1 cellular context compared by ENCODE assay signal in genomic region chr18:6374340-6374739, GRCh38.
TF ChIP-seq lines count a peak whose summit lies in the region.

No MANE protein-coding gene starts in this region.

TF ChIP-seq in HepG2, 621 proteins besides CTCF, POLR2A, EP300 and RAD21 (continued from another document and continues in another):
- no peak for TF ChIP-seq KIAA2018 (CRISPR knock-in tag; IDR thresholded peaks at IDR 0.05; ENCODE audit: borderline replicate concordance)
- no peak for TF ChIP-seq GABPA (IDR thresholded peaks at IDR 0.05; ENCODE audit: low read depth, low read length)
- peak; percentile 65 for TF ChIP-seq GABPA (CRISPR knock-in tag; IDR thresholded peaks at IDR 0.05; ENCODE audit: low read depth)
- TF ChIP-seq, protein P1, sequence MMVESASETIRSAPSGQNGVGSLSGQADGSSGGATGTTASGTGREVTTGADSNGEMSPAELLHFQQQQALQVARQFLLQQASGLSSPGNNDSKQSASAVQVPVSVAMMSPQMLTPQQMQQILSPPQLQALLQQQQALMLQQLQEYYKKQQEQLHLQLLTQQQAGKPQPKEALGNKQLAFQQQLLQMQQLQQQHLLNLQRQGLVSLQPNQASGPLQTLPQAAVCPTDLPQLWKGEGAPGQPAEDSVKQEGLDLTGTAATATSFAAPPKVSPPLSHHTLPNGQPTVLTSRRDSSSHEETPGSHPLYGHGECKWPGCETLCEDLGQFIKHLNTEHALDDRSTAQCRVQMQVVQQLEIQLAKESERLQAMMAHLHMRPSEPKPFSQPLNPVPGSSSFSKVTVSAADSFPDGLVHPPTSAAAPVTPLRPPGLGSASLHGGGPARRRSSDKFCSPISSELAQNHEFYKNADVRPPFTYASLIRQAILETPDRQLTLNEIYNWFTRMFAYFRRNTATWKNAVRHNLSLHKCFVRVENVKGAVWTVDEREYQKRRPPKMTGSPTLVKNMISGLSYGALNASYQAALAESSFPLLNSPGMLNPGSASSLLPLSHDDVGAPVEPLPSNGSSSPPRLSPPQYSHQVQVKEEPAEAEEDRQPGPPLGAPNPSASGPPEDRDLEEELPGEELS (CRISPR knock-in tag; IDR thresholded peaks at IDR 0.05) = peak; percentile 82
- no peak for TF ChIP-seq ZBTB40 (IDR thresholded peaks at IDR 0.05)
- peak; percentile 40; the same call in 1 of the 2 replicates for TF ChIP-seq ZBTB40 (CRISPR knock-in tag; IDR thresholded peaks at IDR 0.05)
- TF ChIP-seq ZNF747 (CRISPR knock-in tag; IDR thresholded peaks at IDR 0.05; ENCODE audit: borderline replicate concordance) = 0 out of 2 replicates have a peak, but pooled peaks have one; percentile 48
- no peak for TF ChIP-seq ZNF207 (IDR thresholded peaks at IDR 0.05; ENCODE audit: borderline replicate concordance)
- no peak for TF ChIP-seq TEF (CRISPR knock-in tag; IDR thresholded peaks at IDR 0.05)
- 0 out of 2 replicates have a peak, but pooled peaks have one; percentile 16 for TF ChIP-seq KDM6A (CRISPR knock-in tag; IDR thresholded peaks at IDR 0.05; ENCODE audit: low read depth)
- TF ChIP-seq, protein P2, sequence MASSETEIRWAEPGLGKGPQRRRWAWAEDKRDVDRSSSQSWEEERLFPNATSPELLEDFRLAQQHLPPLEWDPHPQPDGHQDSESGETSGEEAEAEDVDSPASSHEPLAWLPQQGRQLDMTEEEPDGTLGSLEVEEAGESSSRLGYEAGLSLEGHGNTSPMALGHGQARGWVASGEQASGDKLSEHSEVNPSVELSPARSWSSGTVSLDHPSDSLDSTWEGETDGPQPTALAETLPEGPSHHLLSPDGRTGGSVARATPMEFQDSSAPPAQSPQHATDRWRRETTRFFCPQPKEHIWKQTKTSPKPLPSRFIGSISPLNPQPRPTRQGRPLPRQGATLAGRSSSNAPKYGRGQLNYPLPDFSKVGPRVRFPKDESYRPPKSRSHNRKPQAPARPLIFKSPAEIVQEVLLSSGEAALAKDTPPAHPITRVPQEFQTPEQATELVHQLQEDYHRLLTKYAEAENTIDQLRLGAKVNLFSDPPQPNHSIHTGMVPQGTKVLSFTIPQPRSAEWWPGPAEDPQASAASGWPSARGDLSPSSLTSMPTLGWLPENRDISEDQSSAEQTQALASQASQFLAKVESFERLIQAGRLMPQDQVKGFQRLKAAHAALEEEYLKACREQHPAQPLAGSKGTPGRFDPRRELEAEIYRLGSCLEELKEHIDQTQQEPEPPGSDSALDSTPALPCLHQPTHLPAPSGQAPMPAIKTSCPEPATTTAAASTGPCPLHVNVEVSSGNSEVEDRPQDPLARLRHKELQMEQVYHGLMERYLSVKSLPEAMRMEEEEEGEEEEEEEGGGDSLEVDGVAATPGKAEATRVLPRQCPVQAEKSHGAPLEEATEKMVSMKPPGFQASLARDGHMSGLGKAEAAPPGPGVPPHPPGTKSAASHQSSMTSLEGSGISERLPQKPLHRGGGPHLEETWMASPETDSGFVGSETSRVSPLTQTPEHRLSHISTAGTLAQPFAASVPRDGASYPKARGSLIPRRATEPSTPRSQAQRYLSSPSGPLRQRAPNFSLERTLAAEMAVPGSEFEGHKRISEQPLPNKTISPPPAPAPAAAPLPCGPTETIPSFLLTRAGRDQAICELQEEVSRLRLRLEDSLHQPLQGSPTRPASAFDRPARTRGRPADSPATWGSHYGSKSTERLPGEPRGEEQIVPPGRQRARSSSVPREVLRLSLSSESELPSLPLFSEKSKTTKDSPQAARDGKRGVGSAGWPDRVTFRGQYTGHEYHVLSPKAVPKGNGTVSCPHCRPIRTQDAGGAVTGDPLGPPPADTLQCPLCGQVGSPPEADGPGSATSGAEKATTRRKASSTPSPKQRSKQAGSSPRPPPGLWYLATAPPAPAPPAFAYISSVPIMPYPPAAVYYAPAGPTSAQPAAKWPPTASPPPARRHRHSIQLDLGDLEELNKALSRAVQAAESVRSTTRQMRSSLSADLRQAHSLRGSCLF (CRISPR knock-in tag; IDR thresholded peaks at IDR 0.05; ENCODE audit: borderline replicate concordance) = no peak
- 0 out of 2 replicates have a peak, but pooled peaks have one; percentile 56 for TF ChIP-seq ZSCAN12 (CRISPR knock-in tag; IDR thresholded peaks at IDR 0.05)
- peak; percentile 78 for TF ChIP-seq SALL1 (CRISPR knock-in tag; IDR thresholded peaks at IDR 0.05)
- no peak for TF ChIP-seq KDM3A (CRISPR knock-in tag; IDR thresholded peaks at IDR 0.05; ENCODE audit: low read depth)
- TF ChIP-seq, protein P3, sequence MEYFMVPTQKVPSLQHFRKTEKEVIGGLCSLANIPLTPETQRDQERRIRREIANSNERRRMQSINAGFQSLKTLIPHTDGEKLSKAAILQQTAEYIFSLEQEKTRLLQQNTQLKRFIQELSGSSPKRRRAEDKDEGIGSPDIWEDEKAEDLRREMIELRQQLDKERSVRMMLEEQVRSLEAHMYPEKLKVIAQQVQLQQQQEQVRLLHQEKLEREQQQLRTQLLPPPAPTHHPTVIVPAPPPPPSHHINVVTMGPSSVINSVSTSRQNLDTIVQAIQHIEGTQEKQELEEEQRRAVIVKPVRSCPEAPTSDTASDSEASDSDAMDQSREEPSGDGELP (IDR thresholded peaks at IDR 0.05; ENCODE audit: borderline replicate concordance, low read depth) = no peak; the same call in 1 of the 2 replicates
- TF ChIP-seq ZFP91 (CRISPR knock-in tag; IDR thresholded peaks at IDR 0.05; ENCODE audit: borderline replicate concordance) = no peak
